Comparison of ENCODE assay signal across 11 cellular contexts in the genomic region with DNA sequence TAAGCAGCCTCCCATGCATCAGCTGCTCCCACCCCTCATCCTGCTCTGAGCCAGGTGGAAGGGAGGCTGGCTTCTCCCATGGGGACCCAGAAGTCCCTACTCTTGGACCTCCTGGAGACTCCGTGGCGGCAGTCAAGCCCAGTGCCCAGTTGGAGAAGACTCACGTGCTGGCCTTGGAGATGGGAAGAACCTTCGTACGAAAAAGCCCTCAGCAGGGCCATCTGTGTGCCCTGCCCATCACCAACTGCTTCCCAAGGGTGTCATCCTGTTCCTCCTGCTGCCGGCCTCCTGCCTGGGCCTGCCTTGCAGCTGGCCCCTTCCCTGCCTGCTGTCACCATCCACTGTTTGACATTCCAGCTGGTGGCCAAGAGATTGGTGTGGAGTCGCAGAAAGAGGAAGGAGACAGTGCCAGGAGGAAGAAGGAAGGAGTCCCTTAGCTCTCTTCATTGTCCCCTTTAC. TPM values are rescaled to one million over a fixed set of nuclear protein-coding genes. Genes with fewer than 3 reads are reported as not detected.
DNase-seq lines count a peak whose midpoint lies in the region; ATAC-seq, FAIRE-seq and TF ChIP-seq lines count a peak whose summit lies in the region.
"Had no signal": no experiment of that assay in that cellular context is flagged by ENCODE, and none has a peak within 500 bp of the region (broad histone marks: within the 10 kb centered on the region; RNA-seq: fewer than 3 reads in every experiment).

No MANE protein-coding gene starts in this region.

- CTCF ChIA-PET in activated CD4-positive, alpha-beta memory T cell treated with anti-CD3 and anti-CD28 coated beads, Interleukin-2, amount 10 ng/mL, durations not matched to agents 7 days and 5 days (lab: Charles Lee), result interaction anchor here (4.5 kb wide), 1 partner anchor 27 kb away, joined by 49 read pairs; a partner anchor contains a TSS

- no peaks in the 10 kb centered on the region for H3K9me3 ChIP-seq in BLaER1
- H3K9me3 ChIP-seq in DND-41 (ENCODE audit: insufficient read depth, low read length, severe bottlenecking), result no peaks in the 10 kb centered on the region
- no peaks in the 10 kb centered on the region for H3K9me3 ChIP-seq in left lung
- H3K9me3 ChIP-seq in gastroesophageal sphincter, result no peaks in the 10 kb centered on the region

- peaks cover 47% of the 10 kb centered on the region for H3K36me3 Mint-ChIP-seq in activated CD4-positive, alpha-beta memory T cell treated with anti-CD3 and anti-CD28 coated beads, Interleukin-2, amount 10 ng/mL, durations not matched to agents 7 days and 5 days (ENCODE audit: low read depth)

- no peak for FAIRE-seq in urothelium cell line (lab: Jason Lieb, UNC)
- FAIRE-seq: GM12891 had no signal

- H3K36me3 ChIP-seq in BLaER1 (peaks cover 40% of the 10 kb centered on the region), DND-41 (ENCODE audit: insufficient read depth, low read length) (peaks cover 76% of the 10 kb centered on the region), left lung (peaks cover 0 to 77% of the 10 kb centered on the region in 2 donors), gastroesophageal sphincter (peaks cover 0 to 86% of the 10 kb centered on the region in 2 donors)

- H4K20me1 ChIP-seq in BLaER1 (no peaks in the 10 kb centered on the region), DND-41 (ENCODE audit: insufficient read depth, low read length) (peaks cover 24% of the 10 kb centered on the region)

- no CpG with 5 or more reads among the region's 7 CpGs for WGBS in gastroesophageal sphincter (ENCODE audit: low coverage in 1 of 2), 2 donors

- H3K27me3 ChIP-seq in BLaER1, result no peaks in the 10 kb centered on the region
- H3K27me3 ChIP-seq in DND-41 (ENCODE audit: insufficient read depth, low read length, poor library complexity), result no peaks in the 10 kb centered on the region
- H3K27me3 ChIP-seq in layer of hippocampus (ENCODE audit: control insufficient read depth, insufficient read depth, low read length), result no peaks in the 10 kb centered on the region
- H3K27me3 ChIP-seq in left lung, result no peaks in the 10 kb centered on the region
- no peaks in the 10 kb centered on the region for H3K27me3 ChIP-seq in gastroesophageal sphincter

- H3K9me3 Mint-ChIP-seq in activated CD4-positive, alpha-beta memory T cell treated with anti-CD3 and anti-CD28 coated beads, Interleukin-2, amount 10 ng/mL, durations not matched to agents 7 days and 5 days, result no peaks in the 10 kb centered on the region

- ATAC-seq in DND-41 (ENCODE audit: insufficient read depth, low read depth), result no peak
- ATAC-seq in left lung, result no peak
- ATAC-seq in gastroesophageal sphincter, result no peak

- H3K4me1 Mint-ChIP-seq in activated CD4-positive, alpha-beta memory T cell treated with anti-CD3 and anti-CD28 coated beads, Interleukin-2, amount 10 ng/mL, durations not matched to agents 7 days and 5 days, result peaks cover 62% of the 10 kb centered on the region

- no peak for TF ChIP-seq EP300 in gastroesophageal sphincter (IDR thresholded peaks at IDR 0.05)

- TF ChIP-seq CTCF in DND-41 (IDR thresholded peaks at IDR 0.05; ENCODE audit: borderline replicate concordance, extremely low read depth, low read length, poor library complexity, severe bottlenecking) (no peak), left lung (IDR thresholded peaks at IDR 0.05) (no peak), gastroesophageal sphincter (IDR thresholded peaks at IDR 0.05) (no peak)

- POLR2A ChIA-PET in activated CD4-positive, alpha-beta memory T cell treated with anti-CD3 and anti-CD28 coated beads, Interleukin-2, amount 10 ng/mL, durations not matched to agents 7 days and 5 days (lab: Charles Lee), result interaction anchor here (1.2 to 8.5 kb wide), 5 partner anchors 16 to 55 kb away, joined by 3 to 124 read pairs (median 9); a partner anchor contains a TSS

- intact Hi-C loops in left lung (cut with DNase I), result no loop called here

- H3K4me2 ChIP-seq in BLaER1, result peak overlapping the region; percentile 98
- no peak overlapping the region for H3K4me2 ChIP-seq in DND-41 (ENCODE audit: insufficient read depth, low read length)

- no peaks in the 10 kb centered on the region for H3K79me2 ChIP-seq in DND-41 (ENCODE audit: insufficient read depth, low read length)

- H3K4me3 Mint-ChIP-seq in activated CD4-positive, alpha-beta memory T cell treated with anti-CD3 and anti-CD28 coated beads, Interleukin-2, amount 10 ng/mL, durations not matched to agents 7 days and 5 days, result no peak overlapping the region

- H3K9ac ChIP-seq in BLaER1 (peak overlapping the region; percentile 72), DND-41 (ENCODE audit: low read depth, low read length) (no peak overlapping the region)

- H3K4me3 ChIP-seq in BLaER1, result peak overlapping the region; percentile 35
- no peak overlapping the region for H3K4me3 ChIP-seq in DND-41 (ENCODE audit: low read depth in 1 of 2, low read length in 2 of 2)
- no peak overlapping the region for H3K4me3 ChIP-seq in left lung
- no peak overlapping the region for H3K4me3 ChIP-seq in gastroesophageal sphincter

- no peaks in the 10 kb centered on the region for H3K27me3 Mint-ChIP-seq in activated CD4-positive, alpha-beta memory T cell treated with anti-CD3 and anti-CD28 coated beads, Interleukin-2, amount 10 ng/mL, durations not matched to agents 7 days and 5 days

- TF ChIP-seq POLR2A in gastroesophageal sphincter (IDR thresholded peaks at IDR 0.05), result no peak

- H2AFZ ChIP-seq in DND-41 (ENCODE audit: low read depth, low read length), result no peak overlapping the region

- DNase-seq in DND-41, result no peak
- DNase-seq in activated CD4-positive, alpha-beta memory T cell treated with anti-CD3 and anti-CD28 coated beads, Interleukin-2, amount 10 ng/mL, durations not matched to agents 7 days and 5 days, result no peak
- DNase-seq in urothelium cell line (ENCODE audit: low spot score), result no peak
- DNase-seq in left lung, result no peak
- DNase-seq in pons (ENCODE audit: low spot score), result no peak
- DNase-seq: NCI-H1105 had no signal

- H3K4me1 ChIP-seq in BLaER1 (peaks cover 94% of the 10 kb centered on the region), DND-41 (ENCODE audit: insufficient read depth, low read length) (peaks cover 49% of the 10 kb centered on the region), left lung (peaks cover 23 to 76% of the 10 kb centered on the region in 2 donors), gastroesophageal sphincter (peaks cover 4 to 58% (median 28%) of the 10 kb centered on the region in 3 donors)

- H3K27ac ChIP-seq in BLaER1, result peak overlapping the region; percentile 94
- peak overlapping the region; percentile 67 for H3K27ac ChIP-seq in DND-41 (ENCODE audit: low read length)
- peak overlapping the region; percentile 14 for H3K27ac ChIP-seq in layer of hippocampus (ENCODE audit: low read depth, low read length)
- H3K27ac ChIP-seq in left lung, result peak overlapping the region in 1 of 2 donors; percentile 87
- peak overlapping the region in 2 of 4 donors; percentile 18 to 24 for H3K27ac ChIP-seq in gastroesophageal sphincter

- peak overlapping the region; percentile 98 for H3K27ac Mint-ChIP-seq in activated CD4-positive, alpha-beta memory T cell treated with anti-CD3 and anti-CD28 coated beads, Interleukin-2, amount 10 ng/mL, durations not matched to agents 7 days and 5 days

RNA-seq across cellular contexts. Expression of a gene that starts 28.0 kb away (rescaled TPM):
- 10 to 100 TPM; 77.8 to 79.7 TPM for total RNA-seq in activated CD4-positive, alpha-beta memory T cell treated with anti-CD3 and anti-CD28 coated beads, Interleukin-2, amount 10 ng/mL, durations not matched to agents 7 days and 5 days
- total RNA-seq in left lung, result 10 to 100 TPM; 81.8 to 90.3 TPM
- total RNA-seq in gastroesophageal sphincter, result 100 to 1,000 TPM in 1 of 4 donors, 10 to 100 TPM in 3; 57.3 to 105 (median 64.0) TPM

RNA-seq across cellular contexts. Expression of a gene that starts 28.4 kb away (rescaled TPM):
- total RNA-seq in activated CD4-positive, alpha-beta memory T cell treated with anti-CD3 and anti-CD28 coated beads, Interleukin-2, amount 10 ng/mL, durations not matched to agents 7 days and 5 days, result 10 to 100 TPM; 17.1 to 17.5 TPM
- 1 to 10 TPM; 5.8 to 8.6 TPM for total RNA-seq in left lung
- 10 to 100 TPM in 3 of 4 donors, 1 to 10 TPM in 1; 4.7 to 14.2 (median 10.4) TPM for total RNA-seq in gastroesophageal sphincter

RNA-seq across cellular contexts. Expression of a gene that starts 46.6 kb away (rescaled TPM):
- total RNA-seq in activated CD4-positive, alpha-beta memory T cell treated with anti-CD3 and anti-CD28 coated beads, Interleukin-2, amount 10 ng/mL, durations not matched to agents 7 days and 5 days, result not detected
- total RNA-seq in left lung, result not detected
- 1 to 10 TPM in 1 of 4 donors, under 1 TPM in 1, not detected in 2; 0.62 to 3.6 TPM for total RNA-seq in gastroesophageal sphincter
- total RNA-seq: subcutaneous adipose tissue had no signal

RNA-seq across cellular contexts. Expression of a gene that starts 55.1 kb away (rescaled TPM):
- total RNA-seq in activated CD4-positive, alpha-beta memory T cell treated with anti-CD3 and anti-CD28 coated beads, Interleukin-2, amount 10 ng/mL, durations not matched to agents 7 days and 5 days, result 10 to 100 TPM; 70.4 to 72.1 TPM
- total RNA-seq in left lung (10 to 100 TPM; 54.5 to 55.4 TPM), gastroesophageal sphincter (10 to 100 TPM; 47.8 to 81.1 (median 69.5) TPM)

RNA-seq across cellular contexts. Expression of a gene that starts 55.4 kb away (rescaled TPM):
- 1 to 10 TPM; 5.6 to 7.3 TPM for total RNA-seq in activated CD4-positive, alpha-beta memory T cell treated with anti-CD3 and anti-CD28 coated beads, Interleukin-2, amount 10 ng/mL, durations not matched to agents 7 days and 5 days
- total RNA-seq in left lung (1 to 10 TPM; 4.5 to 5.0 TPM), gastroesophageal sphincter (1 to 10 TPM; 1.9 to 4.2 (median 2.5) TPM)
